19 cellular contexts compared by ENCODE assay signal in genomic region chr4:159160242-159160641, GRCh38. TPM values are rescaled to one million over a fixed set of nuclear protein-coding genes. Genes with fewer than 3 reads are reported as not detected.
DNase-seq lines count a peak whose midpoint lies in the region; ATAC-seq and TF ChIP-seq lines count a peak whose summit lies in the region.
"Had no signal": no experiment of that assay in that cellular context is flagged by ENCODE, and none has a peak within 500 bp of the region (broad histone marks: within the 10 kb centered on the region; RNA-seq: fewer than 3 reads in every experiment).

No MANE protein-coding gene starts in this region.

- H3K36me3 ChIP-seq in adipocyte (ENCODE audit: control insufficient read depth, insufficient read depth, low read length, severe bottlenecking) (no peaks in the 10 kb centered on the region), heart left ventricle (no peaks in the 10 kb centered on the region)
- H3K36me3 ChIP-seq: SJCRH30 had no signal

- no peak for ATAC-seq in heart left ventricle

- no peak overlapping the region for H3K27ac ChIP-seq in heart left ventricle
- H3K27ac ChIP-seq: C4-2B, SJCRH30 had no signal

- H3K9me3 ChIP-seq in adipocyte (ENCODE audit: control insufficient read depth, low read length) (no peaks in the 10 kb centered on the region), heart left ventricle (no peaks in the 10 kb centered on the region)
- H3K9me3 ChIP-seq: SJCRH30 had no signal

- WGBS in heart left ventricle, 4 donors: 86 to 100% (median 97%) methylated on average over 1 of the region's 1 CpG

- no peak overlapping the region for H3K9ac ChIP-seq in adipocyte (ENCODE audit: low read length)

- no peaks in the 10 kb centered on the region for H3K27me3 ChIP-seq in adipocyte (replicated peaks; ENCODE audit: control insufficient read depth, insufficient read depth, low read length)
- no peaks in the 10 kb centered on the region for H3K27me3 ChIP-seq in heart left ventricle
- H3K27me3 ChIP-seq: SJCRH30 had no signal

- DNase-seq in AG10803 (ENCODE audit: low read depth): peak; percentile 48
- peak; percentile 21 for DNase-seq in GM03348 (ENCODE audit: low spot score)
- DNase-seq in adipocyte (ENCODE audit: low read depth): peak; percentile 84
- DNase-seq in fibroblast of the conjunctiva (ENCODE audit: low read depth): peak; percentile 46
- DNase-seq in middle frontal gyrus (ENCODE audit: extremely low spot score, low spot score): no peak
- no peak for DNase-seq in heart left ventricle
- no peak for DNase-seq in NCI-H446 (lab: John Stamatoyannopoulos, UW)
- DNase-seq in kidney glomerular epithelial cell (lab: John Stamatoyannopoulos, UW): no peak
- DNase-seq: ACHN, DND-41, GF-D8, NCI-H1048, NCI-H187, NCI-H226, NCI-H526 treated with DMSO at 0.1 percent for 48 hours, OCI-M1, RPMI8226, SJCRH30 had no signal

- TF ChIP-seq CTCF in AG10803 (conservative IDR thresholded peaks at IDR 0.05; ENCODE audit: low read length) (no peak), heart left ventricle (IDR thresholded peaks at IDR 0.05) (no peak)

- intact Hi-C loops in heart left ventricle (cut with DNase I): no loop called here

- H3K4me1 ChIP-seq in adipocyte (ENCODE audit: control insufficient read depth, insufficient read depth, low read length) (no peaks in the 10 kb centered on the region), heart left ventricle (peaks cover 6 to 83% (median 54%) of the 10 kb centered on the region in 12 donors)

- TF ChIP-seq POLR2A in heart left ventricle (IDR thresholded peaks at IDR 0.05): no peak

- H3K4me3 ChIP-seq in AG10803 (ENCODE audit: low read length) (no peak overlapping the region), adipocyte (ENCODE audit: low read length) (no peak overlapping the region), heart left ventricle (no peak overlapping the region)
- H3K4me3 ChIP-seq: SJCRH30 had no signal

RNA-seq across cellular contexts. Expression of gene RAPGEF2, which starts 57.4 kb away (rescaled TPM):
- total RNA-seq in heart left ventricle: 10 to 100 TPM; 35.3 to 75.9 (median 56.9) TPM
- polyA plus RNA-seq in heart left ventricle: 10 to 100 TPM; 10.6 to 21.6 TPM

Comparison
In these comparisons a context has a peak if more than half of its experiments do, and no peak if none do; other contexts are left out.
1. DNase-seq: peak in AG10803 (single experiment), GM03348 (single experiment), adipocyte (single experiment) and fibroblast of the conjunctiva (single experiment); none in middle frontal gyrus (single experiment), heart left ventricle (0 of 5), NCI-H446 (0 of 2) and kidney glomerular epithelial cell (single experiment).